ENCODE assay signal across 27 cellular contexts in the genomic region with DNA sequence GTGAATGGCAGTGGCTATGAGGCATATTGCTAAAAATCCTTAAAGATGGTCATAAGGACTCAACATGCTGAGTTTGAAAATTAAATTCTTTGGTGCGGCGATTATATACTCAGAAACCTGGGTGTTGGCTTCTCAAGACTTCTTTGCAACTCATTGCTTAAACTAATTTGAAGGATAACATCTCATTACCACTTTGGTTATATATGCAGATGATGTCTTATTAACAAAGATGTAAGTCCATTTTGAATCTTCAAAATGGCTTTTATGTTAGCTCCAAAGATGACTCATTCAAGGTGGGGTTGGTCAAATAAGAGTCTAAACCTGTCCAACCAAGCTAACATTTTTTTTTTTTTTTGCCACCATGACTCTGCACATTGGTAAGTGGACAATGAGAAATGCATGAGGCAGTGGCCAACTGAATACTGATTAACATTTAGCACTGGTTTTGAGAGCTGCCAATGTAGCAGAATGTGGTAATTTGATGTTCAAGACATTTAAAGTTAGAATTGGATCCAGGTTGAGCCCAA. TPM values are rescaled to one million over a fixed set of nuclear protein-coding genes. Genes with fewer than 3 reads are reported as not detected.
"Had no signal": no experiment of that assay in that cellular context is flagged by ENCODE, and none has a peak within 500 bp of the region (broad histone marks: within the 10 kb centered on the region; RNA-seq: fewer than 3 reads in every experiment).

Gene KRTAP27-1 (minus strand): TSS at position 51 of the 527 bp plus-strand sequence. CDS start 26 bp downstream, at position 25.

- H3K4me3 Mint-ChIP-seq: activated CD4-positive, alpha-beta T cell treated with anti-CD3 and anti-CD28 coated beads, Interleukin-2, amount 10 ng/mL, durations not matched to agents 24 days and 14 days; activated CD8-positive, alpha-beta memory T cell treated with anti-CD3 and anti-CD28 coated beads, Interleukin-2, amount 10 ng/mL, durations not matched to agents 7 days and 5 days; activated naive CD4-positive, alpha-beta T cell treated with anti-CD3 and anti-CD28 coated beads for 36 hours; activated naive CD8-positive, alpha-beta T cell treated with anti-CD3 and anti-CD28 coated beads for 36 hours; activated T-cell treated with anti-CD3 and anti-CD28 coated beads, Interleukin-2, amount 50 U/mL, for 4 hours; central memory CD8-positive, alpha-beta T cell; T-helper 1 cell treated with Interleukin-12 subunit alpha and Interleukin-12 subunit beta and Interleukin-4 antibody, amounts not matched to agents 30 μg/mL and 1 μg/mL, for 36 hours; WTC11 had no signal

- H3K4me1 Mint-ChIP-seq: activated CD4-positive, alpha-beta T cell treated with anti-CD3 and anti-CD28 coated beads, Interleukin-2, amount 10 ng/mL, durations not matched to agents 24 days and 14 days; activated CD8-positive, alpha-beta memory T cell treated with anti-CD3 and anti-CD28 coated beads, Interleukin-2, amount 10 ng/mL, durations not matched to agents 7 days and 5 days; activated naive CD8-positive, alpha-beta T cell treated with anti-CD3 and anti-CD28 coated beads for 36 hours; central memory CD8-positive, alpha-beta T cell; WTC11 had no signal

- H3K4me1 ChIP-seq: adrenal gland had no signal

- H3K27me3 Mint-ChIP-seq: activated CD4-positive, alpha-beta T cell treated with anti-CD3 and anti-CD28 coated beads, Interleukin-2, amount 10 ng/mL, durations not matched to agents 24 days and 14 days; activated CD8-positive, alpha-beta memory T cell treated with anti-CD3 and anti-CD28 coated beads, Interleukin-2, amount 10 ng/mL, durations not matched to agents 7 days and 5 days; central memory CD8-positive, alpha-beta T cell had no signal

- DNase-seq: activated CD4-positive, alpha-beta T cell treated with anti-CD3 and anti-CD28 coated beads for 1 hour; activated CD4-positive, alpha-beta T cell treated with anti-CD3 and anti-CD28 coated beads, Interleukin-2, amount 10 ng/mL, durations not matched to agents 24 days and 14 days; activated CD4-positive, alpha-beta T cell treated with anti-CD3 and anti-CD28 coated beads, Interleukin-2, amount 50 U/mL, for 48 hours; activated CD8-positive, alpha-beta memory T cell treated with anti-CD3 and anti-CD28 coated beads, Interleukin-2, amount 10 ng/mL, durations not matched to agents 7 days and 5 days; activated effector memory CD4-positive, alpha-beta T cell treated with anti-CD3 and anti-CD28 coated beads, Interleukin-2, amount 50 U/mL, for 16 hours; activated naive CD4-positive, alpha-beta T cell treated with anti-CD3 and anti-CD28 coated beads for 36 hours; activated naive CD8-positive, alpha-beta T cell treated with anti-CD3 and anti-CD28 coated beads for 36 hours; activated T-cell treated with anti-CD3 and anti-CD28 coated beads, Interleukin-2, amount 50 U/mL, for 4 hours; adrenal gland; anterior cingulate cortex; MG63; MV-4-11; NCI-H1092 treated with DMSO at 0.1 percent for 48 hours; NCI-H1436; NCI-H1694 treated with DMSO at 0.1 percent for 48 hours; NCI-H2029 treated with DMSO at 0.1 percent for 48 hours; NCI-H345; NCI-H510A; NCI-H69; NK-92 treated with Interleukin-12 subunit alpha and Interleukin-12 subunit beta, amount 100 ng/mL, for 24 hours; SHP77 treated with DMSO at 0.1 percent for 48 hours had no signal

- H3K36me3 Mint-ChIP-seq: activated CD8-positive, alpha-beta memory T cell treated with anti-CD3 and anti-CD28 coated beads, Interleukin-2, amount 10 ng/mL, durations not matched to agents 7 days and 5 days; activated naive CD8-positive, alpha-beta T cell treated with anti-CD3 and anti-CD28 coated beads for 36 hours; WTC11 had no signal

- H3K9me3 Mint-ChIP-seq: activated CD4-positive, alpha-beta T cell treated with anti-CD3 and anti-CD28 coated beads, Interleukin-2, amount 10 ng/mL, durations not matched to agents 24 days and 14 days; activated naive CD4-positive, alpha-beta T cell treated with anti-CD3 and anti-CD28 coated beads for 36 hours; activated naive CD8-positive, alpha-beta T cell treated with anti-CD3 and anti-CD28 coated beads for 36 hours; activated T-cell treated with anti-CD3 and anti-CD28 coated beads, Interleukin-2, amount 50 U/mL, for 4 hours; central memory CD8-positive, alpha-beta T cell; T-helper 1 cell treated with Interleukin-12 subunit alpha and Interleukin-12 subunit beta and Interleukin-4 antibody, amounts not matched to agents 30 μg/mL and 1 μg/mL, for 36 hours; WTC11 had no signal

- H3K9me3 ChIP-seq: adrenal gland, MG63 had no signal

- H3K27ac ChIP-seq: adrenal gland, KMS-11 had no signal

- H3K36me3 ChIP-seq: adrenal gland, MG63 had no signal

- H3K27me3 ChIP-seq: adrenal gland, MG63 had no signal

- H3K27ac Mint-ChIP-seq: activated CD4-positive, alpha-beta T cell treated with anti-CD3 and anti-CD28 coated beads, Interleukin-2, amount 10 ng/mL, durations not matched to agents 24 days and 14 days; activated CD8-positive, alpha-beta memory T cell treated with anti-CD3 and anti-CD28 coated beads, Interleukin-2, amount 10 ng/mL, durations not matched to agents 7 days and 5 days; activated naive CD4-positive, alpha-beta T cell treated with anti-CD3 and anti-CD28 coated beads for 36 hours; activated naive CD8-positive, alpha-beta T cell treated with anti-CD3 and anti-CD28 coated beads for 36 hours; T-helper 1 cell treated with Interleukin-12 subunit alpha and Interleukin-12 subunit beta and Interleukin-4 antibody, amounts not matched to agents 30 μg/mL and 1 μg/mL, for 36 hours; WTC11 had no signal

- FAIRE-seq: RCC 7860 had no signal

- H3K4me3 ChIP-seq: adrenal gland, MG63 had no signal

RNA-seq across cellular contexts. Expression of gene KRTAP27-1, which starts in this region (rescaled TPM):
- total RNA-seq: activated CD4-positive, alpha-beta T cell treated with anti-CD3 and anti-CD28 coated beads, Interleukin-2, amount 10 ng/mL, durations not matched to agents 24 days and 14 days; activated CD8-positive, alpha-beta memory T cell treated with anti-CD3 and anti-CD28 coated beads, Interleukin-2, amount 10 ng/mL, durations not matched to agents 7 days and 5 days; activated naive CD4-positive, alpha-beta T cell treated with anti-CD3 and anti-CD28 coated beads for 36 hours; activated naive CD8-positive, alpha-beta T cell treated with anti-CD3 and anti-CD28 coated beads for 36 hours; activated T-cell treated with anti-CD3 and anti-CD28 coated beads, Interleukin-2, amount 50 U/mL, for 4 hours; adrenal gland; SK-MEL-5; WTC11 had no signal
- polyA plus RNA-seq: adrenal gland had no signal
